18 cellular contexts compared by ENCODE assay signal in genomic region chr11:128573674-128574073, GRCh38.
"Had no signal": no experiment of that assay in that cellular context is flagged by ENCODE, and none has a peak within 500 bp of the region (broad histone marks: within the 10 kb centered on the region; RNA-seq: fewer than 3 reads in every experiment).

No MANE protein-coding gene starts in this region.

- H3K27ac ChIP-seq: body of pancreas had no signal

- H3K9me3 ChIP-seq: body of pancreas had no signal

- H3K27me3 ChIP-seq: body of pancreas, MG63 had no signal

- H3K4me3 ChIP-seq: body of pancreas, MG63 had no signal

- H3K36me3 ChIP-seq: MG63 had no signal

- ATAC-seq: activated CD8-positive, alpha-beta T cell treated with anti-CD3 and anti-CD28 coated beads, Interleukin-2, amount 10 ng/mL, durations not matched to agents 7 days and 5 days; body of pancreas had no signal

- DNase-seq: activated CD4-positive, alpha-beta T cell treated with anti-CD3 and anti-CD28 coated beads for 48 hours; activated CD4-positive, alpha-beta T cell treated with anti-CD3 and anti-CD28 coated beads, Interleukin-2, amount 50 U/mL, for 4 hours; activated CD4-positive, CD25-positive, alpha-beta regulatory T cell treated with anti-CD3 and anti-CD28 coated beads, Interleukin-2, amount 50 U/mL, for 72 hours; activated CD8-positive, alpha-beta memory T cell treated with anti-CD3 and anti-CD28 coated beads, Interleukin-2, amount 50 U/mL, for 48 hours; activated CD8-positive, alpha-beta T cell treated with anti-CD3 and anti-CD28 coated beads, Interleukin-2, amount 10 ng/mL, durations not matched to agents 7 days and 5 days; activated effector memory CD4-positive, alpha-beta T cell treated with Interleukin-2 at 50 U/mL for 16 hours; activated naive CD4-positive, alpha-beta T cell; activated T-cell treated with anti-CD3 and anti-CD28 coated beads, Interleukin-2, amount 50 U/mL, for 24 hours; aorta; body of pancreas; MG63; NCI-H1105; NCI-H146; NCI-H187 treated with DMSO at 0.1 percent for 48 hours; NCI-H2081 treated with DMSO at 0.1 percent for 48 hours; NCI-H446; NCI-H524; SHP77 treated with DMSO at 0.1 percent for 48 hours had no signal
